Comparison of ENCODE assay signal across 9 cellular contexts in the genomic region with DNA sequence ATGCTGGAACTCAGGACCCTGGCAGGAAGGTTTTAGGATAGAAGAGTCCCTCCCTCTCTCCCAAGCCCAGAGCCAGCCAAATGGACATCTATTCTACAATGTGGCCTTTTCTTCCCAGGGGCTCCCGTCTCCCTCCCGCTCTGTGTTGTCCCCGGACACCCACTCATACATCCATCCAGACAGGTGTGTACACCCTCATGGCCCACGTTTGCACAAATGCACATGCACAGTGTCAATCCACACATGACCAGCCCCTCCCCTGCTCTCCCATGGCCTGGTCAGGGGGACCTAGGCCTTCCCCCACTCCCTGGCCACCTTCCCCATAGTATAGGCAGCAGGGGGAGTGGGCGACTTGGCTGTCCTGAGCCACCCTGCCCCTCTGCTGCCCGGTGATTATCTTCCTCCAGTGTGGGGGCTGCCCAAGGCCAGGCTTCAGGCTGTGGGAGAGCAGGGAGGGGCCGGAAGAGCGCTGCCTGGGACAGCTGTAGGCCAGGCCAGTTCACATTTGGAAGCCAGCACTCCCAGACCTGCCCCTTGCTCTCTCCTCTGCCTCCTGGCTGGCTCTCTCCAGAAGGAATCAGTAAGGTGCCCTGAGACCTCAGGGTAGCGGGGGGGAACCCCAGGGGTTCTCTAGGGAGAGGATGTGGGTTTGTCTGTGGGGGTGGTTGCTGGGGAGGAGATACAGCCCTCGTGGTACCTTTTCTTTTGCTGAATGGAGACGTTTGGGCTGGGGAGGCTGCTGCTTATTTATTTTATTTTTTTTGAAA. TPM values are rescaled to one million over a fixed set of nuclear protein-coding genes. Genes with fewer than 3 reads are reported as not detected.
DNase-seq lines count a peak whose midpoint lies in the region; ATAC-seq and TF ChIP-seq lines count a peak whose summit lies in the region.
"Had no signal": no experiment of that assay in that cellular context is flagged by ENCODE, and none has a peak within 500 bp of the region (broad histone marks: within the 10 kb centered on the region; RNA-seq: fewer than 3 reads in every experiment).

No MANE protein-coding gene starts in this region.

- H3K4me1 ChIP-seq in tibial artery: peaks cover 0 to 3% (median 0%) of the 10 kb centered on the region in 4 donors

- peak overlapping the region; percentile 43 for H3K4me3 ChIP-seq in GM12875 (ENCODE audit: low read depth, low read length)
- H3K4me3 ChIP-seq in tibial artery: no peak overlapping the region
- H3K4me3 ChIP-seq: lung had no signal

- no peaks in the 10 kb centered on the region for H3K9me3 Mint-ChIP-seq in mesothelial cell of epicardium

- TF ChIP-seq CTCF in GM12875 (IDR thresholded peaks at IDR 0.05; ENCODE audit: borderline replicate concordance, insufficient read depth, low read depth, low read length): no peak
- no peak for TF ChIP-seq CTCF in mesothelial cell of epicardium (IDR thresholded peaks at IDR 0.05; ENCODE audit: unreplicated experiment)
- TF ChIP-seq CTCF in tibial artery (IDR thresholded peaks at IDR 0.05): no peak

- H3K27ac ChIP-seq in tibial artery: no peak overlapping the region

- H3K4me1 Mint-ChIP-seq in mesothelial cell of epicardium: peaks cover 53% of the 10 kb centered on the region

- peak overlapping the region; percentile 73 for H3K27ac Mint-ChIP-seq in mesothelial cell of epicardium

- no peaks in the 10 kb centered on the region for H3K27me3 ChIP-seq in tibial artery

- H3K27me3 Mint-ChIP-seq in mesothelial cell of epicardium (ENCODE audit: low read depth): no peaks in the 10 kb centered on the region

- H3K36me3 ChIP-seq in tibial artery: no peaks in the 10 kb centered on the region

- no peaks in the 10 kb centered on the region for H3K36me3 Mint-ChIP-seq in mesothelial cell of epicardium

- H3K9me3 ChIP-seq in tibial artery: no peaks in the 10 kb centered on the region

- intact Hi-C loops in tibial artery (cut with DNase I; ENCODE audit: low total_unique reads) (no loop called here), Right ventricle myocardium superior (cut with DNase I) (no loop called here)

- peak; percentile 72 for DNase-seq in activated CD4-positive, CD25-positive, alpha-beta regulatory T cell treated with anti-CD3 and anti-CD28 coated beads, Interleukin-2, amount 50 U/mL, for 72 hours
- DNase-seq in mesothelial cell of epicardium (ENCODE audit: low spot score in 2 of 2, unreplicated experiment in 2 of 2) (no peak), tibial artery (no peak), AG08395 (ENCODE audit: low spot score) (no peak), Right ventricle myocardium superior (no peak), NCI-H1694 treated with DMSO at 0.1 percent for 48 hours (lab: John Stamatoyannopoulos, UW) (no peak)

- no peak overlapping the region for H3K4me3 Mint-ChIP-seq in mesothelial cell of epicardium

- ATAC-seq in HG02852 (IDR thresholded peaks at IDR 0.05; ENCODE audit: unreplicated experiment) (peak; percentile 56), Right ventricle myocardium superior (ENCODE audit: poor library complexity) (no peak)

RNA-seq across cellular contexts. Expression of a gene that starts 4.1 kb away (rescaled TPM):
- total RNA-seq in mesothelial cell of epicardium (0.31 to 0.49 TPM (median 0.32 TPM) in 3 replicates), Right ventricle myocardium superior (0.27 TPM)

RNA-seq across cellular contexts. Expression of a gene that starts 19.9 kb away (rescaled TPM):
- total RNA-seq in mesothelial cell of epicardium: 73.9 to 79.6 TPM (median 74.4 TPM) in 3 replicates
- total RNA-seq in Right ventricle myocardium superior: 69.5 TPM

RNA-seq across cellular contexts. Expression of a gene that starts 29.1 kb away (rescaled TPM):
- total RNA-seq in mesothelial cell of epicardium: 3.1 to 4.7 TPM (median 3.1 TPM) in 3 replicates
- total RNA-seq in Right ventricle myocardium superior: 3.9 TPM

RNA-seq across cellular contexts. Expression of a gene that starts 41.7 kb away (rescaled TPM):
- total RNA-seq in mesothelial cell of epicardium (0.07 to 0.11 TPM (median 0.09 TPM) in 3 replicates), Right ventricle myocardium superior (0.05 TPM)
